ENCODE assay signal across 8 cellular contexts in the genomic region with DNA sequence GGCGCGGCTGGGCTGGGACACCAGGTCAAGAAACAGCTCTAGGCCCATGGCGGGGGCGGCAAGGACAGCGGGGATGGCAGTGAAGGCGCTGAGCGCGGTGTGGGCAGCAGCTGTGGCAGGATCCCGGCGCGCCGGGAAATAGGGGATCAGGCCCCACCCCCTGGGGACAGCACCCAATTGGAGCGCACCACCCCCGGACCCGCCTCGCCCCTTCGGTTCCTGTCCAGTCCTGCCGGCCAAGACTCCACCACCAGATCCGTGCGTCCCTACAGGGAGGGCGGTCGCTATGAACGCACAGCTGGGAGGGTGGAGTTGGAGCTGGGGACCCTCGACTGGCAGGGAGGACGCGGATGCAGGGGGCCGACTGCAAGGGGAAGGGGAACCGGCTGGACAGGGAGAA. TPM values are rescaled to one million over a fixed set of nuclear protein-coding genes. Genes with fewer than 3 reads are reported as not detected.
DNase-seq lines count a peak whose midpoint lies in the region; ATAC-seq, FAIRE-seq and TF ChIP-seq lines count a peak whose summit lies in the region.
"Not testable (repeated sequence)": the region's sequence is repeated elsewhere in the genome, so short reads cannot be mapped to it uniquely, and the experiment has no call there.

A gene with protein sequence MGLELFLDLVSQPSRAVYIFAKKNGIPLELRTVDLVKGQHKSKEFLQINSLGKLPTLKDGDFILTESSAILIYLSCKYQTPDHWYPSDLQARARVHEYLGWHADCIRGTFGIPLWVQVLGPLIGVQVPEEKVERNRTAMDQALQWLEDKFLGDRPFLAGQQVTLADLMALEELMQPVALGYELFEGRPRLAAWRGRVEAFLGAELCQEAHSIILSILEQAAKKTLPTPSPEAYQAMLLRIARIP (minus strand): TSS at position 112 of the 400 bp plus-strand sequence. CDS start 64 bp downstream, at position 48.

- H3K27ac ChIP-seq in IMR-90 (ENCODE audit: insufficient read depth, low read length); coronary artery; pancreas: not testable (repeated sequence)

- not testable (repeated sequence) for H3K56ac ChIP-seq in IMR-90 (ENCODE audit: extremely low read depth, insufficient read depth, low read length)

- dilution Hi-C loops in IMR-90 (cut with HindIII; ENCODE audit: low sequenced_read_pairs, unreplicated experiment): not testable (repeated sequence)

- H3K79me1 ChIP-seq in IMR-90 (ENCODE audit: low read depth in 1 of 2, low read length in 2 of 2): not testable (repeated sequence)

- H3K4me1 ChIP-seq in BE2C; IMR-90 (ENCODE audit: control insufficient read depth, insufficient read depth, low read length); pancreas: not testable (repeated sequence)

- BruUV-seq in IMR-90 (replicated peaks; lab: Mats Ljungman, UMichigan): not testable (repeated sequence)

- H3K23ac ChIP-seq in IMR-90 (ENCODE audit: low read depth, low read length): not testable (repeated sequence)

- intact Hi-C loops in IMR-90 (cut with micrococcal nuclease); Right ventricle myocardium superior (cut with DNase I); pancreas (cut with DNase I): not testable (repeated sequence)

- H3K4me3 Mint-ChIP-seq in activated CD8-positive, alpha-beta memory T cell treated with anti-CD3 and anti-CD28 coated beads, Interleukin-2, amount 10 ng/mL, durations not matched to agents 7 days and 5 days: not testable (repeated sequence)

- not testable (repeated sequence) for H3K4ac ChIP-seq in IMR-90 (ENCODE audit: low read depth, low read length)

- peak within 1 kb of the TSS; percentile 65 to 69; a peak in 3 of 4 replicates for H4K8ac ChIP-seq in IMR-90 (ENCODE audit: low read depth in 2 of 2, low read length in 2 of 2)

- H3K14ac ChIP-seq in IMR-90 (replicated peaks; ENCODE audit: low read depth, low read length): not testable (repeated sequence)

- H3K9me3 ChIP-seq in BE2C; IMR-90 (ENCODE audit: control insufficient read depth, insufficient read depth, low read length); pancreas: not testable (repeated sequence)

- H4K5ac ChIP-seq in IMR-90 (ENCODE audit: low read depth, low read length): not testable (repeated sequence)

- not testable (repeated sequence) for H3K27me3 Mint-ChIP-seq in activated CD8-positive, alpha-beta memory T cell treated with anti-CD3 and anti-CD28 coated beads, Interleukin-2, amount 10 ng/mL, durations not matched to agents 7 days and 5 days

- H2AFZ ChIP-seq in IMR-90 (replicated peaks; ENCODE audit: low read length, poor library complexity): not testable (repeated sequence)

- TF ChIP-seq RAD21 in IMR-90 (IDR thresholded peaks at IDR 0.05; ENCODE audit: low read length): not testable (repeated sequence)

- H4K91ac ChIP-seq in IMR-90 (ENCODE audit: insufficient read depth, low read depth, low read length): not testable (repeated sequence)

- ATAC-seq in IMR-90 (ENCODE audit: low read depth): peak; percentile 97
- ATAC-seq in activated CD8-positive, alpha-beta memory T cell treated with anti-CD3 and anti-CD28 coated beads, Interleukin-2, amount 10 ng/mL, durations not matched to agents 7 days and 5 days: peak; percentile 37
- ATAC-seq in Right ventricle myocardium superior (ENCODE audit: poor library complexity): peak; percentile 90
- peak; percentile 89 for ATAC-seq in left lobe of liver
- peak; percentile 88 to 93 (median 92) for ATAC-seq in pancreas

- H2BK20ac ChIP-seq in IMR-90 (ENCODE audit: low read depth, low read length): not testable (repeated sequence)

- H4K20me1 ChIP-seq in IMR-90 (ENCODE audit: insufficient read depth, low read length): not testable (repeated sequence)

- not testable (repeated sequence) for H2AK5ac ChIP-seq in IMR-90 (ENCODE audit: low read depth, low read length)

- H3K4me2 ChIP-seq in IMR-90 (ENCODE audit: low read depth, low read length): peak within 1 kb of the TSS; percentile 45; the same call in 1 of the 2 replicates

- DNase-seq in BE2C; IMR-90; activated CD8-positive, alpha-beta memory T cell treated with anti-CD3 and anti-CD28 coated beads, Interleukin-2, amount 10 ng/mL, durations not matched to agents 7 days and 5 days; coronary artery (ENCODE audit: low spot score); Right ventricle myocardium superior; left lobe of liver (ENCODE audit: low spot score); pancreas; urothelium cell line (ENCODE audit: low spot score): not testable (repeated sequence)

- H2AK9ac ChIP-seq in IMR-90 (replicated peaks; ENCODE audit: low read depth, low read length, poor library complexity): not testable (repeated sequence)

- not testable (repeated sequence) for H2BK15ac ChIP-seq in IMR-90 (ENCODE audit: low read depth, low read length)

- H3K4me3 ChIP-seq in BE2C (ENCODE audit: low read depth, low read length): peak within 1 kb of the TSS; percentile 44
- H3K4me3 ChIP-seq in IMR-90 (ENCODE audit: insufficient read depth, low read depth, low read length): peak within 1 kb of the TSS; percentile 19; the same call in 1 of the 2 replicates
- peak within 1 kb of the TSS; percentile 50 for H3K4me3 ChIP-seq in coronary artery
- not testable (repeated sequence) for H3K4me3 ChIP-seq in pancreas

- not testable (repeated sequence) for H3K9me3 Mint-ChIP-seq in activated CD8-positive, alpha-beta memory T cell treated with anti-CD3 and anti-CD28 coated beads, Interleukin-2, amount 10 ng/mL, durations not matched to agents 7 days and 5 days (ENCODE audit: low read depth)

- H3K9ac ChIP-seq in IMR-90 (ENCODE audit: low read depth, low read length): peak within 1 kb of the TSS; percentile 64; the same call in 1 of the 2 replicates

- FAIRE-seq in pancreas (lab: Jason Lieb, UNC): not testable (repeated sequence)
- peak; percentile 100 for FAIRE-seq in urothelium cell line (lab: Jason Lieb, UNC)

- CTCF ChIA-PET in IMR-90 (lab: Yijun Ruan, JAX); activated CD8-positive, alpha-beta memory T cell treated with anti-CD3 and anti-CD28 coated beads, Interleukin-2, amount 10 ng/mL, durations not matched to agents 7 days and 5 days (lab: Charles Lee): not testable (repeated sequence)

- H3K27me3 ChIP-seq in BE2C; IMR-90 (ENCODE audit: control insufficient read depth, insufficient read depth, low read length); pancreas: not testable (repeated sequence)

- no CpG with 5 or more reads among the region's 28 CpGs for WGBS in IMR-90 (ENCODE audit: extremely low coverage in 2 of 2, insufficient read length in 1 of 2), 2 experiments
- WGBS in pancreas, 2 donors: no CpG with 5 or more reads among the region's 28 CpGs

- not testable (repeated sequence) for H2BK5ac ChIP-seq in IMR-90 (ENCODE audit: low read depth, low read length, poor library complexity, severe bottlenecking)

- not testable (repeated sequence) for TF ChIP-seq CTCF in BE2C (IDR thresholded peaks at IDR 0.05; ENCODE audit: low read depth, low read length); IMR-90 (conservative IDR thresholded peaks at IDR 0.05; ENCODE audit: low read depth, low read length); coronary artery (IDR thresholded peaks at IDR 0.05); pancreas (IDR thresholded peaks at IDR 0.05)

- H3K36me3 ChIP-seq in BE2C; IMR-90 (ENCODE audit: control insufficient read depth, insufficient read depth, low read length); pancreas: not testable (repeated sequence)

- POLR2A ChIA-PET in IMR-90 (lab: Charles Lee; ENCODE audit: unreplicated experiment): not testable (repeated sequence)

- TF ChIP-seq POLR2A in IMR-90 (IDR thresholded peaks at IDR 0.05; ENCODE audit: low read depth, low read length): not testable (repeated sequence)

- not testable (repeated sequence) for H3K36me3 Mint-ChIP-seq in activated CD8-positive, alpha-beta memory T cell treated with anti-CD3 and anti-CD28 coated beads, Interleukin-2, amount 10 ng/mL, durations not matched to agents 7 days and 5 days

- not testable (repeated sequence) for H3K4me1 Mint-ChIP-seq in activated CD8-positive, alpha-beta memory T cell treated with anti-CD3 and anti-CD28 coated beads, Interleukin-2, amount 10 ng/mL, durations not matched to agents 7 days and 5 days

- not testable (repeated sequence) for H3K18ac ChIP-seq in IMR-90 (ENCODE audit: low read depth, low read length)

- not testable (repeated sequence) for H3K9me1 ChIP-seq in IMR-90 (ENCODE audit: insufficient read depth, low read length)

- not testable (repeated sequence) for H2BK120ac ChIP-seq in IMR-90 (ENCODE audit: low read depth, low read length)

- H3K27ac Mint-ChIP-seq in activated CD8-positive, alpha-beta memory T cell treated with anti-CD3 and anti-CD28 coated beads, Interleukin-2, amount 10 ng/mL, durations not matched to agents 7 days and 5 days: not testable (repeated sequence)

- in situ Hi-C loops in IMR-90 (cut with MboI; ENCODE audit: low sequenced_read_pairs): not testable (repeated sequence)

RNA-seq across cellular contexts. Expression of the gene that starts here (rescaled TPM):
- 60.1 TPM for polyA plus RNA-seq in BE2C (2012; ENCODE audit: insufficient read depth, insufficient read length, low read depth)
- total RNA-seq in IMR-90 (2012; rRNA removed) (13.1 and 15.1 TPM in 2 replicates), Right ventricle myocardium superior (3.4 TPM), left lobe of liver (2.9 TPM), pancreas (10 to 100 TPM in 2 of 6 donors, 1 to 10 TPM in 4; 4.4 to 12.4 (median 9.7) TPM)
- polyA plus RNA-seq in IMR-90 (2012; rRNA removed) (76.7 and 77.0 TPM in 2 replicates), pancreas (10 to 100 TPM; 16.8 to 59.8 TPM)
- polyA plus RNA-seq in IMR-90 (2012; cell fraction: cytosol; rRNA removed): 59.4 and 73.8 TPM in 2 replicates
- polyA plus RNA-seq in IMR-90 (2012; cell fraction: nucleus; rRNA removed; ENCODE audit: low replicate concordance): 73.2 and 123 TPM in 2 replicates
- total RNA-seq in activated CD8-positive, alpha-beta memory T cell treated with anti-CD3 and anti-CD28 coated beads, Interleukin-2, amount 10 ng/mL, durations not matched to agents 7 days and 5 days: not detected

Comparison
In these comparisons a context has a peak if more than half of its experiments do, and no peak if none do; other contexts are left out.
1. Peak in ATAC-seq in activated CD8-positive, alpha-beta memory T cell treated with anti-CD3 and anti-CD28 coated beads, Interleukin-2, amount 10 ng/mL, durations not matched to agents 7 days and 5 days; RNA of the gene not detected or under 1 TPM.
2. ATAC-seq: peak in every context shown above with its lines; median percentile 97 in IMR-90; 92 in pancreas; 90 in Right ventricle myocardium superior; 89 in left lobe of liver; 37 in activated CD8-positive, alpha-beta memory T cell treated with anti-CD3 and anti-CD28 coated beads, Interleukin-2, amount 10 ng/mL, durations not matched to agents 7 days and 5 days.